ENCODE assay signal across 1 cellular context in the genomic region with DNA sequence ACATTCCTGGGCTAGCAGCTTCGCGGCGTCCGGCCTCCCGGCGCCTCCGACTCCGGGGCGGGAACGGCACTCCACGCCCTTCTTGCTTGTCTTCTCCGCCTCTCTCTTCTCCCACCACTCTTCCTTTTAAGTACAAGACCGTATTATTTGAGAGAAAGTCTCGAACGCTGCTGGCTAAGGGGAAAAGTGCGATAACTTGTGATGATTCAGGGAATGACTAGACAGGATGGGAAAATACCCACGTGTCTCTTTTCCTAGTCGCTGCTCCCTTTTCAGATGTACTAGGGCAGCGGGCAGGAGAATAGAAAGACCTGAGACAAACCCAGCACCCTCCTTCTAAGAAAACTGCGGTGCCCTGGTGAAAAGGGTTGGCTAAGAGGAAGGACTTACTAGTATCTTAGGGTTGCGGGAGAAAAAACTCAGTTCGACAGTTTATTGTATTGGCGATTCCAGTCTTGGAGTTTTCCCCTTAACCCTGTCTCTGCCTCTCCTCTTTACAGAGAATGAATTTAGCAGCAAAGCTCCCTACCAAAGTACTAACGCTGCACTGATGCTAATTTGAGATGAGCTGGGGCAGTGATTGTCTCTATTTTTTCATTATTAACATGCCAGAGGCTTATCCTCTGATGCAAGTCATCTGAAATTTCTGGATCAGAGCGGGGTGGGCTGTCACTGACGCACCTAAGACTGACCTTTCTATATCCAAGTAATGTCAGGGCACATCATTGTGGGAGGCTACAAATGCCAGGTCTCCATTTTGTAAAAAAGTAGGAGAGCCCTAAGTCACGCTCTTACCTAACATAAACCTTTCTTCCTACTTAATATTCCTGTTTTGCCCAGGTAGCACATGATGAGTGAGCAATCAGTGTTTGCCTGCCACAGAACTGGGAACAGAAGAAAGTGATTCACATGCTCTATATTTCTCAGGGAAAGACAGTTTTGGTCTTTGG.
A peak's percentile ranks its signal among the peaks of the same experiment; 100 is the strongest.
TF ChIP-seq lines count a peak whose summit lies in the region.

No MANE protein-coding gene starts in this region.

TF ChIP-seq in HepG2, 621 proteins besides CTCF, POLR2A, EP300 and RAD21 (continued from another document and continues in another):
- TF ChIP-seq XRCC5 (optimal IDR thresholded peaks at IDR 0.05; ENCODE audit: low read length) = no peak
- no peak for TF ChIP-seq ADNP (CRISPR knock-in tag; IDR thresholded peaks at IDR 0.05)
- no peak for TF ChIP-seq RAD51 (IDR thresholded peaks at IDR 0.05; ENCODE audit: borderline replicate concordance)
- TF ChIP-seq, protein P1, sequence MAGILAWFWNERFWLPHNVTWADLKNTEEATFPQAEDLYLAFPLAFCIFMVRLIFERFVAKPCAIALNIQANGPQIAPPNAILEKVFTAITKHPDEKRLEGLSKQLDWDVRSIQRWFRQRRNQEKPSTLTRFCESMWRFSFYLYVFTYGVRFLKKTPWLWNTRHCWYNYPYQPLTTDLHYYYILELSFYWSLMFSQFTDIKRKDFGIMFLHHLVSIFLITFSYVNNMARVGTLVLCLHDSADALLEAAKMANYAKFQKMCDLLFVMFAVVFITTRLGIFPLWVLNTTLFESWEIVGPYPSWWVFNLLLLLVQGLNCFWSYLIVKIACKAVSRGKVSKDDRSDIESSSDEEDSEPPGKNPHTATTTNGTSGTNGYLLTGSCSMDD (CRISPR knock-in tag; IDR thresholded peaks at IDR 0.05) = no peak
- TF ChIP-seq KLF15 (CRISPR knock-in tag; IDR thresholded peaks at IDR 0.05; ENCODE audit: borderline replicate concordance) = no peak
- TF ChIP-seq CBX5 (CRISPR knock-in tag; IDR thresholded peaks at IDR 0.05; ENCODE audit: borderline replicate concordance) = no peak
- TF ChIP-seq, protein P2, sequence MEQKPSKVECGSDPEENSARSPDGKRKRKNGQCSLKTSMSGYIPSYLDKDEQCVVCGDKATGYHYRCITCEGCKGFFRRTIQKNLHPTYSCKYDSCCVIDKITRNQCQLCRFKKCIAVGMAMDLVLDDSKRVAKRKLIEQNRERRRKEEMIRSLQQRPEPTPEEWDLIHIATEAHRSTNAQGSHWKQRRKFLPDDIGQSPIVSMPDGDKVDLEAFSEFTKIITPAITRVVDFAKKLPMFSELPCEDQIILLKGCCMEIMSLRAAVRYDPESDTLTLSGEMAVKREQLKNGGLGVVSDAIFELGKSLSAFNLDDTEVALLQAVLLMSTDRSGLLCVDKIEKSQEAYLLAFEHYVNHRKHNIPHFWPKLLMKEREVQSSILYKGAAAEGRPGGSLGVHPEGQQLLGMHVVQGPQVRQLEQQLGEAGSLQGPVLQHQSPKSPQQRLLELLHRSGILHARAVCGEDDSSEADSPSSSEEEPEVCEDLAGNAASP (CRISPR knock-in tag; IDR thresholded peaks at IDR 0.05; ENCODE audit: borderline replicate concordance) = peak; percentile 8; the same call in 1 of the 2 replicates
- TF ChIP-seq ZBTB7B (CRISPR knock-in tag; IDR thresholded peaks at IDR 0.05) = no peak
- 0 out of 2 replicates have a peak, but pooled peaks have one; percentile 11 for TF ChIP-seq FOXA3 (CRISPR knock-in tag; IDR thresholded peaks at IDR 0.05)
- TF ChIP-seq, protein P3, sequence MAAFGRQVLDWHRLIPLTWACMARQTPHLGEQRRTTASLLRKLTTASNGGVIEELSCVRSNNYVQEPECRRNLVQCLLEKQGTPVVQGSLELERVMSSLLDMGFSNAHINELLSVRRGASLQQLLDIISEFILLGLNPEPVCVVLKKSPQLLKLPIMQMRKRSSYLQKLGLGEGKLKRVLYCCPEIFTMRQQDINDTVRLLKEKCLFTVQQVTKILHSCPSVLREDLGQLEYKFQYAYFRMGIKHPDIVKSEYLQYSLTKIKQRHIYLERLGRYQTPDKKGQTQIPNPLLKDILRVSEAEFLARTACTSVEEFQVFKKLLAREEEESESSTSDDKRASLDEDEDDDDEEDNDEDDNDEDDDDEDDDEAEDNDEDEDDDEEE (CRISPR knock-in tag; IDR thresholded peaks at IDR 0.05) = no peak
- no peak for TF ChIP-seq ELF4 (CRISPR knock-in tag; IDR thresholded peaks at IDR 0.05; ENCODE audit: borderline replicate concordance)
- TF ChIP-seq, protein P4, sequence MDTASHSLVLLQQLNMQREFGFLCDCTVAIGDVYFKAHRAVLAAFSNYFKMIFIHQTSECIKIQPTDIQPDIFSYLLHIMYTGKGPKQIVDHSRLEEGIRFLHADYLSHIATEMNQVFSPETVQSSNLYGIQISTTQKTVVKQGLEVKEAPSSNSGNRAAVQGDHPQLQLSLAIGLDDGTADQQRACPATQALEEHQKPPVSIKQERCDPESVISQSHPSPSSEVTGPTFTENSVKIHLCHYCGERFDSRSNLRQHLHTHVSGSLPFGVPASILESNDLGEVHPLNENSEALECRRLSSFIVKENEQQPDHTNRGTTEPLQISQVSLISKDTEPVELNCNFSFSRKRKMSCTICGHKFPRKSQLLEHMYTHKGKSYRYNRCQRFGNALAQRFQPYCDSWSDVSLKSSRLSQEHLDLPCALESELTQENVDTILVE (CRISPR knock-in tag; IDR thresholded peaks at IDR 0.05) = no peak
- no peak for TF ChIP-seq ZNF678 (CRISPR knock-in tag; IDR thresholded peaks at IDR 0.05)
- TF ChIP-seq ZNF230 (CRISPR knock-in tag; IDR thresholded peaks at IDR 0.05) = no peak
- TF ChIP-seq, protein P5, sequence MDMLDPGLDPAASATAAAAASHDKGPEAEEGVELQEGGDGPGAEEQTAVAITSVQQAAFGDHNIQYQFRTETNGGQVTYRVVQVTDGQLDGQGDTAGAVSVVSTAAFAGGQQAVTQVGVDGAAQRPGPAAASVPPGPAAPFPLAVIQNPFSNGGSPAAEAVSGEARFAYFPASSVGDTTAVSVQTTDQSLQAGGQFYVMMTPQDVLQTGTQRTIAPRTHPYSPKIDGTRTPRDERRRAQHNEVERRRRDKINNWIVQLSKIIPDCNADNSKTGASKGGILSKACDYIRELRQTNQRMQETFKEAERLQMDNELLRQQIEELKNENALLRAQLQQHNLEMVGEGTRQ (IDR thresholded peaks at IDR 0.05; ENCODE audit: low read depth, low read length) = 0 out of 2 replicates have a peak, but pooled peaks have one; percentile 5
- TF ChIP-seq, protein P5 (CRISPR knock-in tag; IDR thresholded peaks at IDR 0.05; ENCODE audit: borderline replicate concordance) = no peak
- TF ChIP-seq, protein P6, sequence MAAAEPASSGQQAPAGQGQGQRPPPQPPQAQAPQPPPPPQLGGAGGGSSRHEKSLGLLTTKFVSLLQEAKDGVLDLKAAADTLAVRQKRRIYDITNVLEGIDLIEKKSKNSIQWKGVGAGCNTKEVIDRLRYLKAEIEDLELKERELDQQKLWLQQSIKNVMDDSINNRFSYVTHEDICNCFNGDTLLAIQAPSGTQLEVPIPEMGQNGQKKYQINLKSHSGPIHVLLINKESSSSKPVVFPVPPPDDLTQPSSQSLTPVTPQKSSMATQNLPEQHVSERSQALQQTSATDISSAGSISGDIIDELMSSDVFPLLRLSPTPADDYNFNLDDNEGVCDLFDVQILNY (CRISPR knock-in tag; conservative IDR thresholded peaks at IDR 0.05) = no peak; the same call in 1 of the 2 replicates
- TF ChIP-seq POLR2G (IDR thresholded peaks at IDR 0.05; ENCODE audit: low read depth, low read length) = peak; percentile 71
- TF ChIP-seq NFIB (CRISPR knock-in tag; IDR thresholded peaks at IDR 0.05; ENCODE audit: borderline replicate concordance) = no peak
- no peak for TF ChIP-seq AKAP8 (CRISPR knock-in tag; IDR thresholded peaks at IDR 0.05)
- TF ChIP-seq, protein P7, sequence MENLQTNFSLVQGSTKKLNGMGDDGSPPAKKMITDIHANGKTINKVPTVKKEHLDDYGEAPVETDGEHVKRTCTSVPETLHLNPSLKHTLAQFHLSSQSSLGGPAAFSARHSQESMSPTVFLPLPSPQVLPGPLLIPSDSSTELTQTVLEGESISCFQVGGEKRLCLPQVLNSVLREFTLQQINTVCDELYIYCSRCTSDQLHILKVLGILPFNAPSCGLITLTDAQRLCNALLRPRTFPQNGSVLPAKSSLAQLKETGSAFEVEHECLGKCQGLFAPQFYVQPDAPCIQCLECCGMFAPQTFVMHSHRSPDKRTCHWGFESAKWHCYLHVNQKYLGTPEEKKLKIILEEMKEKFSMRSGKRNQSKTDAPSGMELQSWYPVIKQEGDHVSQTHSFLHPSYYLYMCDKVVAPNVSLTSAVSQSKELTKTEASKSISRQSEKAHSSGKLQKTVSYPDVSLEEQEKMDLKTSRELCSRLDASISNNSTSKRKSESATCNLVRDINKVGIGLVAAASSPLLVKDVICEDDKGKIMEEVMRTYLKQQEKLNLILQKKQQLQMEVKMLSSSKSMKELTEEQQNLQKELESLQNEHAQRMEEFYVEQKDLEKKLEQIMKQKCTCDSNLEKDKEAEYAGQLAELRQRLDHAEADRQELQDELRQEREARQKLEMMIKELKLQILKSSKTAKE (CRISPR knock-in tag; IDR thresholded peaks at IDR 0.05; ENCODE audit: borderline replicate concordance) = no peak
- TF ChIP-seq SNAPC2 (CRISPR knock-in tag; IDR thresholded peaks at IDR 0.05) = no peak
- TF ChIP-seq, protein P8, sequence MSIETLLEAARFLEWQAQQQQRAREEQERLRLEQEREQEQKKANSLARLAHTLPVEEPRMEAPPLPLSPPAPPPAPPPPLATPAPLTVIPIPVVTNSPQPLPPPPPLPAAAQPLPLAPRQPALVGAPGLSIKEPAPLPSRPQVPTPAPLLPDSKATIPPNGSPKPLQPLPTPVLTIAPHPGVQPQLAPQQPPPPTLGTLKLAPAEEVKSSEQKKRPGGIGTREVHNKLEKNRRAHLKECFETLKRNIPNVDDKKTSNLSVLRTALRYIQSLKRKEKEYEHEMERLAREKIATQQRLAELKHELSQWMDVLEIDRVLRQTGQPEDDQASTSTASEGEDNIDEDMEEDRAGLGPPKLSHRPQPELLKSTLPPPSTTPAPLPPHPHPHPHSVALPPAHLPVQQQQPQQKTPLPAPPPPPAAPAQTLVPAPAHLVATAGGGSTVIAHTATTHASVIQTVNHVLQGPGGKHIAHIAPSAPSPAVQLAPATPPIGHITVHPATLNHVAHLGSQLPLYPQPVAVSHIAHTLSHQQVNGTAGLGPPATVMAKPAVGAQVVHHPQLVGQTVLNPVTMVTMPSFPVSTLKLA (IDR thresholded peaks at IDR 0.05) = peak; percentile 13; the same call in 1 of the 2 replicates
- no peak for TF ChIP-seq CHD4 (IDR thresholded peaks at IDR 0.05; ENCODE audit: borderline replicate concordance, low read length)
- TF ChIP-seq, protein P9, sequence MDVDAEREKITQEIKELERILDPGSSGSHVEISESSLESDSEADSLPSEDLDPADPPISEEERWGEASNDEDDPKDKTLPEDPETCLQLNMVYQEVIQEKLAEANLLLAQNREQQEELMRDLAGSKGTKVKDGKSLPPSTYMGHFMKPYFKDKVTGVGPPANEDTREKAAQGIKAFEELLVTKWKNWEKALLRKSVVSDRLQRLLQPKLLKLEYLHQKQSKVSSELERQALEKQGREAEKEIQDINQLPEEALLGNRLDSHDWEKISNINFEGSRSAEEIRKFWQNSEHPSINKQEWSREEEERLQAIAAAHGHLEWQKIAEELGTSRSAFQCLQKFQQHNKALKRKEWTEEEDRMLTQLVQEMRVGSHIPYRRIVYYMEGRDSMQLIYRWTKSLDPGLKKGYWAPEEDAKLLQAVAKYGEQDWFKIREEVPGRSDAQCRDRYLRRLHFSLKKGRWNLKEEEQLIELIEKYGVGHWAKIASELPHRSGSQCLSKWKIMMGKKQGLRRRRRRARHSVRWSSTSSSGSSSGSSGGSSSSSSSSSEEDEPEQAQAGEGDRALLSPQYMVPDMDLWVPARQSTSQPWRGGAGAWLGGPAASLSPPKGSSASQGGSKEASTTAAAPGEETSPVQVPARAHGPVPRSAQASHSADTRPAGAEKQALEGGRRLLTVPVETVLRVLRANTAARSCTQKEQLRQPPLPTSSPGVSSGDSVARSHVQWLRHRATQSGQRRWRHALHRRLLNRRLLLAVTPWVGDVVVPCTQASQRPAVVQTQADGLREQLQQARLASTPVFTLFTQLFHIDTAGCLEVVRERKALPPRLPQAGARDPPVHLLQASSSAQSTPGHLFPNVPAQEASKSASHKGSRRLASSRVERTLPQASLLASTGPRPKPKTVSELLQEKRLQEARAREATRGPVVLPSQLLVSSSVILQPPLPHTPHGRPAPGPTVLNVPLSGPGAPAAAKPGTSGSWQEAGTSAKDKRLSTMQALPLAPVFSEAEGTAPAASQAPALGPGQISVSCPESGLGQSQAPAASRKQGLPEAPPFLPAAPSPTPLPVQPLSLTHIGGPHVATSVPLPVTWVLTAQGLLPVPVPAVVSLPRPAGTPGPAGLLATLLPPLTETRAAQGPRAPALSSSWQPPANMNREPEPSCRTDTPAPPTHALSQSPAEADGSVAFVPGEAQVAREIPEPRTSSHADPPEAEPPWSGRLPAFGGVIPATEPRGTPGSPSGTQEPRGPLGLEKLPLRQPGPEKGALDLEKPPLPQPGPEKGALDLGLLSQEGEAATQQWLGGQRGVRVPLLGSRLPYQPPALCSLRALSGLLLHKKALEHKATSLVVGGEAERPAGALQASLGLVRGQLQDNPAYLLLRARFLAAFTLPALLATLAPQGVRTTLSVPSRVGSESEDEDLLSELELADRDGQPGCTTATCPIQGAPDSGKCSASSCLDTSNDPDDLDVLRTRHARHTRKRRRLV (CRISPR knock-in tag; IDR thresholded peaks at IDR 0.05) = no peak
- no peak for TF ChIP-seq TBL1XR1 (IDR thresholded peaks at IDR 0.05; ENCODE audit: borderline replicate concordance, low read length, partially characterized antibody)
- TF ChIP-seq, protein P10, sequence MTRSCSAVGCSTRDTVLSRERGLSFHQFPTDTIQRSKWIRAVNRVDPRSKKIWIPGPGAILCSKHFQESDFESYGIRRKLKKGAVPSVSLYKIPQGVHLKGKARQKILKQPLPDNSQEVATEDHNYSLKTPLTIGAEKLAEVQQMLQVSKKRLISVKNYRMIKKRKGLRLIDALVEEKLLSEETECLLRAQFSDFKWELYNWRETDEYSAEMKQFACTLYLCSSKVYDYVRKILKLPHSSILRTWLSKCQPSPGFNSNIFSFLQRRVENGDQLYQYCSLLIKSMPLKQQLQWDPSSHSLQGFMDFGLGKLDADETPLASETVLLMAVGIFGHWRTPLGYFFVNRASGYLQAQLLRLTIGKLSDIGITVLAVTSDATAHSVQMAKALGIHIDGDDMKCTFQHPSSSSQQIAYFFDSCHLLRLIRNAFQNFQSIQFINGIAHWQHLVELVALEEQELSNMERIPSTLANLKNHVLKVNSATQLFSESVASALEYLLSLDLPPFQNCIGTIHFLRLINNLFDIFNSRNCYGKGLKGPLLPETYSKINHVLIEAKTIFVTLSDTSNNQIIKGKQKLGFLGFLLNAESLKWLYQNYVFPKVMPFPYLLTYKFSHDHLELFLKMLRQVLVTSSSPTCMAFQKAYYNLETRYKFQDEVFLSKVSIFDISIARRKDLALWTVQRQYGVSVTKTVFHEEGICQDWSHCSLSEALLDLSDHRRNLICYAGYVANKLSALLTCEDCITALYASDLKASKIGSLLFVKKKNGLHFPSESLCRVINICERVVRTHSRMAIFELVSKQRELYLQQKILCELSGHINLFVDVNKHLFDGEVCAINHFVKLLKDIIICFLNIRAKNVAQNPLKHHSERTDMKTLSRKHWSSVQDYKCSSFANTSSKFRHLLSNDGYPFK (CRISPR knock-in tag; IDR thresholded peaks at IDR 0.05; ENCODE audit: borderline replicate concordance) = no peak
- TF ChIP-seq RCOR2 (CRISPR knock-in tag; IDR thresholded peaks at IDR 0.05) = no peak
- TF ChIP-seq TOPORS (CRISPR knock-in tag; IDR thresholded peaks at IDR 0.05) = no peak
